28 cellular contexts compared by ENCODE assay signal in genomic region chr6:161817881-161818280, GRCh38.
"Had no signal": no experiment of that assay in that cellular context is flagged by ENCODE, and none has a peak within 500 bp of the region (broad histone marks: within the 10 kb centered on the region; RNA-seq: fewer than 3 reads in every experiment).

No MANE protein-coding gene starts in this region.

- ATAC-seq: effector memory CD8-positive, alpha-beta T cell; esophagus mucosa; foreskin keratinocyte; gastrocnemius medialis; gastroesophageal sphincter; heart left ventricle; heart right ventricle had no signal

- H3K27ac ChIP-seq: colonic mucosa, coronary artery, dorsolateral prefrontal cortex, epithelial cell of prostate, esophagus squamous epithelium, foreskin keratinocyte, gastrocnemius medialis, gastroesophageal sphincter, heart left ventricle, heart right ventricle, hepatocyte had no signal

- H3K4me3 Mint-ChIP-seq: dendritic cell treated with granulocyte-macrophage colony-stimulating factor and Interleukin-4, amounts not matched to agents 40 ng/mL and 50 ng/mL, for 4 days; effector memory CD8-positive, alpha-beta T cell; endodermal cell had no signal

- H3K9me3 ChIP-seq: colonic mucosa, gastrocnemius medialis had no signal

- H3K9me3 Mint-ChIP-seq: endodermal cell had no signal

- FAIRE-seq: endometrium, endothelial cell of umbilical vein, frontal cortex had no signal

- DNase-seq: colonic mucosa; cortex of kidney; dermis blood vessel endothelial cell; dorsolateral prefrontal cortex; effector CD4-positive, alpha-beta T cell; effector CD8-positive, alpha-beta T cell; effector memory CD4-positive, alpha-beta T cell; effector memory CD8-positive, alpha-beta T cell; erythroblast; esophagus squamous epithelium; foreskin fibroblast; foreskin keratinocyte; foreskin melanocyte; gastrocnemius medialis; glutamatergic neuron; heart left ventricle; heart right ventricle; hippocampal formation had no signal

- H3K79me2 ChIP-seq: hepatocyte had no signal

- H3K4me1 ChIP-seq: colonic mucosa, esophagus squamous epithelium, foreskin keratinocyte, gastrocnemius medialis, gastroesophageal sphincter, heart left ventricle, heart right ventricle had no signal

- H3K4me2 ChIP-seq: hepatocyte had no signal

- H3K27me3 ChIP-seq: colonic mucosa, dorsolateral prefrontal cortex, esophagus squamous epithelium, foreskin keratinocyte, gastrocnemius medialis, gastroesophageal sphincter, heart left ventricle, heart right ventricle, hepatocyte had no signal

- H2AFZ ChIP-seq: hepatocyte had no signal

- H3K27me3 Mint-ChIP-seq: dendritic cell treated with granulocyte-macrophage colony-stimulating factor and Interleukin-4, amounts not matched to agents 40 ng/mL and 50 ng/mL, for 4 days had no signal

- H3K36me3 ChIP-seq: colonic mucosa, esophagus squamous epithelium, gastrocnemius medialis, gastroesophageal sphincter, heart left ventricle, heart right ventricle had no signal

- H3K4me3 ChIP-seq: colonic mucosa, coronary artery, dorsolateral prefrontal cortex, esophagus squamous epithelium, gastrocnemius medialis, gastroesophageal sphincter, heart left ventricle, heart right ventricle, hepatocyte had no signal

- H3K27ac Mint-ChIP-seq: dendritic cell treated with granulocyte-macrophage colony-stimulating factor and Interleukin-4, amounts not matched to agents 40 ng/mL and 50 ng/mL, for 4 days; effector memory CD8-positive, alpha-beta T cell; endodermal cell had no signal
